17 cellular contexts compared by ENCODE assay signal in genomic region chr5:31481531-31481930, GRCh38. TPM values are rescaled to one million over a fixed set of nuclear protein-coding genes. Genes with fewer than 3 reads are reported as not detected.
DNase-seq lines count a peak whose midpoint lies in the region; ATAC-seq and TF ChIP-seq lines count a peak whose summit lies in the region.
"Had no signal": no experiment of that assay in that cellular context is flagged by ENCODE, and none has a peak within 500 bp of the region (broad histone marks: within the 10 kb centered on the region; RNA-seq: fewer than 3 reads in every experiment).

No MANE protein-coding gene starts in this region.

- no peak for TF ChIP-seq CTCF in glutamatergic neuron (IDR thresholded peaks at IDR 0.05; ENCODE audit: partially characterized antibody, unreplicated experiment)
- TF ChIP-seq CTCF in MCF 10A (IDR thresholded peaks at IDR 0.05; ENCODE audit: unreplicated experiment) = no peak

- H3K79me2 ChIP-seq in GM23248 (ENCODE audit: insufficient read depth) = no peaks in the 10 kb centered on the region

- DNase-seq in GM23248 (no peak), adipocyte (ENCODE audit: low read depth) (peak; percentile 34), glutamatergic neuron (no peak), A172 (ENCODE audit: low spot score) (no peak), MCF 10A (ENCODE audit: unreplicated experiment) (no peak), NCI-H526 treated with DMSO at 0.1 percent for 48 hours (lab: John Stamatoyannopoulos, UW) (no peak)
- DNase-seq: ACHN, HCEC 1CT, NCI-H1694, NCI-H2081 treated with DMSO at 0.1 percent for 48 hours, NCI-H2171 treated with DMSO at 0.1 percent for 48 hours, NCI-H524 treated with DMSO at 0.1 percent for 48 hours, Right ventricle myocardium superior had no signal

- ATAC-seq in GM19463 (IDR thresholded peaks at IDR 0.05; ENCODE audit: unreplicated experiment) = no peak
- ATAC-seq: GM23338 had no signal

- peaks cover 10% of the 10 kb centered on the region; the same call in 1 of the 2 replicates for H3F3A ChIP-seq in GM23248 (ENCODE audit: insufficient read depth)

- POLR2A ChIA-PET in MCF 10A (lab: Yijun Ruan, JAX) = interaction anchor here (1.2 kb wide), 1 partner anchor 14 kb away, joined by 3 read pairs; no protein-coding TSS in a partner anchor

- H3K36me3 ChIP-seq in GM23248 (ENCODE audit: low read depth) (peaks cover 42% of the 10 kb centered on the region), adipocyte (ENCODE audit: control insufficient read depth, insufficient read depth, low read length, severe bottlenecking) (peaks cover 53% of the 10 kb centered on the region)

- H3K9me3 ChIP-seq in GM23248 (ENCODE audit: low read depth) (no peaks in the 10 kb centered on the region), adipocyte (ENCODE audit: control insufficient read depth, low read length) (no peaks in the 10 kb centered on the region)

- WGBS in GM23248 (ENCODE audit: low coverage in 1 of 2, low lambda C conversion rate in 2 of 2, missing lambda C conversion rate in 2 of 2), 2 experiments = 56 to 69% methylated on average over 2 of the region's 2 CpGs

- no peak overlapping the region for H3K9ac ChIP-seq in GM23248
- no peak overlapping the region for H3K9ac ChIP-seq in adipocyte (ENCODE audit: low read length)

- H3K36me3 Mint-ChIP-seq in glutamatergic neuron (ENCODE audit: unreplicated experiment) = no peaks in the 10 kb centered on the region
- H3K36me3 Mint-ChIP-seq in MCF 10A (ENCODE audit: insufficient read depth, unreplicated experiment) = peaks cover 53% of the 10 kb centered on the region

- H3K4me1 Mint-ChIP-seq in glutamatergic neuron (ENCODE audit: low read depth, unreplicated experiment) (peaks cover 9% of the 10 kb centered on the region), MCF 10A (ENCODE audit: insufficient read depth, unreplicated experiment) (no peaks in the 10 kb centered on the region)
- H3K4me1 Mint-ChIP-seq: B cell, GM23338, IgD-negative memory B cell had no signal

- H3K4me2 ChIP-seq in GM23248 (ENCODE audit: unreplicated experiment) = no peak overlapping the region
- H3K4me2 ChIP-seq: GM23338 had no signal

- no peaks in the 10 kb centered on the region for H3K9me2 ChIP-seq in GM23248 (ENCODE audit: insufficient read depth)

- H2AFZ ChIP-seq in GM23248 = peak overlapping the region; percentile 3; the same call in 1 of the 2 replicates
- H2AFZ ChIP-seq: GM23338 had no signal

- H3K4me3 ChIP-seq in GM23248 (no peak overlapping the region), adipocyte (ENCODE audit: low read length) (no peak overlapping the region)
- H3K4me3 ChIP-seq: GM23338 had no signal

- no peaks in the 10 kb centered on the region for H3K27me3 Mint-ChIP-seq in glutamatergic neuron (ENCODE audit: unreplicated experiment)
- no peaks in the 10 kb centered on the region for H3K27me3 Mint-ChIP-seq in MCF 10A (ENCODE audit: insufficient read depth, unreplicated experiment)
- H3K27me3 Mint-ChIP-seq: B cell, IgD-negative memory B cell had no signal

- intact Hi-C loops in MCF 10A (cut with micrococcal nuclease) = no loop called here

- no peaks in the 10 kb centered on the region for H4K20me1 ChIP-seq in GM23248 (ENCODE audit: insufficient read depth)

- CTCF ChIA-PET in MCF 10A (lab: Yijun Ruan, JAX) = no interaction called here

- H3K27me3 ChIP-seq in GM23248 (replicated peaks; ENCODE audit: insufficient read depth) = no peaks in the 10 kb centered on the region
- no peaks in the 10 kb centered on the region for H3K27me3 ChIP-seq in adipocyte (replicated peaks; ENCODE audit: control insufficient read depth, insufficient read depth, low read length)

- H3K27ac Mint-ChIP-seq in glutamatergic neuron (ENCODE audit: unreplicated experiment) (peak overlapping the region; percentile 2), MCF 10A (ENCODE audit: low read depth, unreplicated experiment) (no peak overlapping the region)
- H3K27ac Mint-ChIP-seq: B cell, GM23338, IgD-negative memory B cell had no signal

- no peak overlapping the region for H3K4me3 Mint-ChIP-seq in glutamatergic neuron (ENCODE audit: unreplicated experiment)
- H3K4me3 Mint-ChIP-seq in MCF 10A (ENCODE audit: unreplicated experiment) = no peak overlapping the region
- H3K4me3 Mint-ChIP-seq: B cell, GM23338, IgD-negative memory B cell had no signal

- peaks cover 14% of the 10 kb centered on the region for H3K4me1 ChIP-seq in GM23248 (ENCODE audit: insufficient read depth)
- peaks cover 15% of the 10 kb centered on the region for H3K4me1 ChIP-seq in adipocyte (ENCODE audit: control insufficient read depth, insufficient read depth, low read length)

- H3K9me3 Mint-ChIP-seq in glutamatergic neuron (ENCODE audit: unreplicated experiment) (no peaks in the 10 kb centered on the region), MCF 10A (ENCODE audit: unreplicated experiment) (no peaks in the 10 kb centered on the region)
- H3K9me3 Mint-ChIP-seq: GM23338, IgD-negative memory B cell had no signal

- H3K27ac ChIP-seq in GM23248 = peak overlapping the region; percentile 10; the same call in 1 of the 2 replicates

- in situ Hi-C loops in GM23248 (cut with MboI) = no loop called here

- BruUV-seq in MCF 10A (replicated peaks; lab: Mats Ljungman, UMichigan) = no TSS peak

RNA-seq across cellular contexts. Expression of gene DROSHA, which starts 50.4 kb away (rescaled TPM):
- 26.0 and 40.6 TPM in 2 replicates for total RNA-seq in GM23248 (2014; rRNA removed; shearing (Covaris generic))
- polyA plus RNA-seq in GM23248 (2016; fragmentation: Nextera tagmentation; extraction: Ambion mirVana) = 27.4 and 28.7 TPM in 2 replicates
- total RNA-seq in glutamatergic neuron (ENCODE audit: unreplicated experiment) (102 TPM), MCF 10A (2022) (57.7 and 70.6 TPM in 2 replicates)
- total RNA-seq in A172 (2014; rRNA removed; shearing (Covaris generic)) = 36.8 and 47.8 TPM in 2 replicates

RNA-seq across cellular contexts. Expression of gene C5orf22, which starts 50.6 kb away (rescaled TPM):
- 13.5 and 17.1 TPM in 2 replicates for total RNA-seq in GM23248 (2014; rRNA removed; shearing (Covaris generic))
- polyA plus RNA-seq in GM23248 (2016; fragmentation: Nextera tagmentation; extraction: Ambion mirVana) = 19.2 and 20.4 TPM in 2 replicates
- total RNA-seq in glutamatergic neuron (ENCODE audit: unreplicated experiment) (26.5 TPM), MCF 10A (2022) (18.5 and 19.6 TPM in 2 replicates)
- total RNA-seq in A172 (2014; rRNA removed; shearing (Covaris generic)) = 30.6 and 41.4 TPM in 2 replicates
